ENCODE assay signal across 36 cellular contexts in the genomic region with DNA sequence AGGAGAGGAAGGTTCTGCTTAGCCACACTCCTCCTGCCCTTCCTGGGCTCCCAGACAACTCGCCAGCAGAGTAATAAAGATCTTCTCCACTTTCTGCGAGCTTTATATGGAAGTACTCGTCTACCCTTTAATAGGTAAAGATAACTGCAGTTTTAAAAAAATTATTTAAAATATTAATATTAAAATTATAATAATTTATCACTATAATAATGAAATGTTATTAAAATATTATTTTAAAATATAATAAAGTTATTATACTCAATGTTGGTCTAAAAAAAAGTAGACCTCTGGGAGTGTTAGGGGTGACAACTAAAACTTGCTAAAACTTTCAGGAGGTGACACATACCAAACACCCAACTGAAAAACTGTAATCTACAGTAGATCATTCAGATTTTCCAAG.
DNase-seq lines count a peak whose midpoint lies in the region; ATAC-seq, FAIRE-seq and TF ChIP-seq lines count a peak whose summit lies in the region.
"Had no signal": no experiment of that assay in that cellular context is flagged by ENCODE, and none has a peak within 500 bp of the region (broad histone marks: within the 10 kb centered on the region; RNA-seq: fewer than 3 reads in every experiment).

No MANE protein-coding gene starts in this region.

- TF ChIP-seq CTCF in WTC11 (IDR thresholded peaks at IDR 0.05), result no peak
- no peak for TF ChIP-seq CTCF in H1 (IDR thresholded peaks at IDR 0.05; ENCODE audit: control extremely low read depth in 1 of 3, insufficient read depth in 1 of 3, low read depth in 1 of 3, low read length in 3 of 3)
- TF ChIP-seq CTCF in PC-9 (conservative IDR thresholded peaks at IDR 0.05), result no peak

- H3K4me1 ChIP-seq in H1 (replicated peaks in 1 of 4; ENCODE audit: control insufficient read depth in 3 of 4, insufficient read depth in 4 of 4, low read length in 3 of 4) (peaks cover 0 to 16% (median 10%) of the 10 kb centered on the region in 4 experiments; a peak in 5 of 7 replicates), PC-9 (replicated peaks; ENCODE audit: insufficient read depth) (no peaks in the 10 kb centered on the region)
- H3K4me1 ChIP-seq: A549; BE2C; BLaER1; BLaER1 treated with 17β-estradiol and CSF1 and Interleukin-3, amounts not matched to agents 10 nM and 100 nM; Caco-2 had no signal

- no peak overlapping the region for H2AK5ac ChIP-seq in H1 (ENCODE audit: low read depth, low read length)

- H2BK120ac ChIP-seq in H1 (replicated peaks; ENCODE audit: low read depth, low read length), result no peak overlapping the region

- H3K27me3 ChIP-seq in H1 (replicated peaks in 1 of 4; ENCODE audit: control insufficient read depth in 3 of 4, extremely low read depth in 1 of 4, insufficient read depth in 3 of 4, low read length in 3 of 4) (0 out of 7 replicates have a peak, but pooled peaks cover 0 to 2% (median 0%) of the 10 kb centered on the region in 4 experiments), PC-9 (ENCODE audit: insufficient read depth, low read depth) (no peaks in the 10 kb centered on the region)
- H3K27me3 ChIP-seq: BE2C; BLaER1; BLaER1 treated with 17β-estradiol and CSF1 and Interleukin-3, amounts not matched to agents 10 nM and 100 nM had no signal

- TF ChIP-seq EP300 in H1 (IDR thresholded peaks at IDR 0.05; ENCODE audit: borderline replicate concordance in 1 of 2, low read depth in 2 of 2, low read length in 2 of 2), result no peak

- 88% methylated on average over 3 of the region's 3 CpGs; no CpG with 5 or more reads in 1 of the 2 experiments for WGBS in H1 (ENCODE audit: extremely low coverage in 1 of 2, insufficient coverage in 1 of 2, insufficient read length in 1 of 2, insufficient replicate concordance in 2 of 2, low coverage in 1 of 2, low lambda C conversion rate in 2 of 2, missing lambda C conversion rate in 1 of 2), 2 experiments

- no peaks in the 10 kb centered on the region for H3K9me3 Mint-ChIP-seq in WTC11
- H3K9me3 Mint-ChIP-seq: CD14-positive monocyte; CD4-positive, alpha-beta memory T cell; CD4-positive, alpha-beta T cell; CD8-positive, alpha-beta T cell had no signal

- H3K9ac ChIP-seq in H1 (replicated peaks in 1 of 4; ENCODE audit: extremely low read depth in 1 of 4, low read depth in 3 of 4, low read length in 3 of 4), result no peak overlapping the region; a peak in 1 of 7 replicates
- H3K9ac ChIP-seq: BLaER1; BLaER1 treated with 17β-estradiol and CSF1 and Interleukin-3, amounts not matched to agents 10 nM and 100 nM had no signal

- no peaks in the 10 kb centered on the region for H3K9me2 ChIP-seq in PC-9 (ENCODE audit: insufficient read depth)

- H3K36me3 ChIP-seq in H1 (ENCODE audit: control insufficient read depth in 2 of 4, insufficient read depth in 4 of 4, low read length in 3 of 4) (no peaks in the 10 kb centered on the region), PC-9 (ENCODE audit: low read depth) (no peaks in the 10 kb centered on the region)
- H3K36me3 ChIP-seq: BE2C; BLaER1; BLaER1 treated with 17β-estradiol and CSF1 and Interleukin-3, amounts not matched to agents 10 nM and 100 nM had no signal

- no peaks in the 10 kb centered on the region for H3K79me2 ChIP-seq in H1 (ENCODE audit: control insufficient read depth in 1 of 2, insufficient read depth in 2 of 2, low read length in 2 of 2)
- H3K79me2 ChIP-seq in PC-9 (ENCODE audit: low read depth), result no peaks in the 10 kb centered on the region

- H3K27ac ChIP-seq in H1 (ENCODE audit: low read depth, low read length), result no peak overlapping the region
- H3K27ac ChIP-seq in PC-9, result no peak overlapping the region
- H3K27ac ChIP-seq: 22Rv1; A549; BLaER1; BLaER1 treated with 17β-estradiol and CSF1 and Interleukin-3, amounts not matched to agents 10 nM and 100 nM; C4-2B had no signal

- 0 out of 2 replicates have a peak overlapping the region, but pooled peaks have one; percentile 27 for H2BK20ac ChIP-seq in H1 (ENCODE audit: low read length)

- H4K20me1 ChIP-seq in H1 (replicated peaks in 1 of 2; ENCODE audit: control insufficient read depth in 1 of 2, insufficient read depth in 2 of 2, low read length in 2 of 2), result no peaks in the 10 kb centered on the region
- no peaks in the 10 kb centered on the region for H4K20me1 ChIP-seq in PC-9 (ENCODE audit: insufficient read depth)
- H4K20me1 ChIP-seq: BLaER1; BLaER1 treated with 17β-estradiol and CSF1 and Interleukin-3, amounts not matched to agents 10 nM and 100 nM had no signal

- H3K18ac ChIP-seq in H1 (ENCODE audit: extremely low read depth, low read length), result no peak overlapping the region

- no peak overlapping the region for H3K14ac ChIP-seq in H1 (ENCODE audit: insufficient read length)

- no peak for TF ChIP-seq POLR2A in H1 (IDR thresholded peaks at IDR 0.05; ENCODE audit: control extremely low read depth in 1 of 2, low read depth in 2 of 2, low read length in 2 of 2)

- no peaks in the 10 kb centered on the region for H3K23me2 ChIP-seq in H1 (ENCODE audit: low read depth, low read length)

- H3K9me3 ChIP-seq in H1 (ENCODE audit: insufficient read depth in 2 of 2, low read depth in 1 of 2, low read length in 1 of 2), result no peaks in the 10 kb centered on the region
- no peaks in the 10 kb centered on the region for H3K9me3 ChIP-seq in PC-9 (ENCODE audit: insufficient read depth, low read depth)
- H3K9me3 ChIP-seq: A549; BE2C; BLaER1; BLaER1 treated with 17β-estradiol and CSF1 and Interleukin-3, amounts not matched to agents 10 nM and 100 nM; Caco-2 had no signal

- H3K27me3 Mint-ChIP-seq in WTC11 (ENCODE audit: low read depth), result no peaks in the 10 kb centered on the region; the same call in 1 of the 2 replicates

- no TSS peak for BruUV-seq in PC-9 (replicated peaks; lab: Mats Ljungman, UMichigan)

- no peak overlapping the region for H2BK5ac ChIP-seq in H1 (ENCODE audit: low read depth, low read length)

- H3K79me1 ChIP-seq in H1 (ENCODE audit: low read depth, low read length), result no peaks in the 10 kb centered on the region

- H3K4ac ChIP-seq in H1 (replicated peaks; ENCODE audit: insufficient read length, low read depth, low read length), result no peak overlapping the region

- H2BK15ac ChIP-seq in H1 (ENCODE audit: low read length), result no peak overlapping the region

- H3K4me3 ChIP-seq in H1 (ENCODE audit: extremely low read depth in 1 of 4, insufficient read depth in 2 of 4, low read depth in 3 of 4, low read length in 4 of 4) (no peak overlapping the region), PC-9 (no peak overlapping the region)
- H3K4me3 ChIP-seq: A549; BLaER1; BLaER1 treated with 17β-estradiol and CSF1 and Interleukin-3, amounts not matched to agents 10 nM and 100 nM had no signal

- CTCF ChIA-PET in WTC11 (lab: Charles Lee), result no interaction called here
- CTCF ChIA-PET in H1 (lab: Charles Lee; ENCODE audit: partially characterized antibody), result no interaction called here
- CTCF ChIA-PET in PC-9 (lab: Charles Lee), result no interaction called here

- FAIRE-seq in H1 (lab: Jason Lieb, UNC) (no peak), endometrium (lab: Jason Lieb, UNC) (peak; percentile 63), frontal cortex (lab: Jason Lieb, UNC) (peak; percentile 69)
- FAIRE-seq: A204.1, A549, D721Med had no signal

- H3K56ac ChIP-seq in H1 (replicated peaks; ENCODE audit: insufficient read length, low read depth, low read length), result no peak overlapping the region

- H4K8ac ChIP-seq in H1 (ENCODE audit: extremely low read depth, insufficient read depth, low read length), result no peak overlapping the region

- H4K5ac ChIP-seq in H1 (ENCODE audit: insufficient read length, low read depth, low read length), result no peak overlapping the region

- H3K4me1 Mint-ChIP-seq in WTC11, result peaks cover 43% of the 10 kb centered on the region
- H3K4me1 Mint-ChIP-seq: B cell; CD14-positive monocyte; CD4-positive, alpha-beta memory T cell; CD4-positive, CD25-positive, alpha-beta regulatory T cell; CD8-positive, alpha-beta memory T cell had no signal

- no peak overlapping the region for H3K23ac ChIP-seq in H1 (ENCODE audit: insufficient read length)

- H3K36me3 Mint-ChIP-seq in WTC11, result no peaks in the 10 kb centered on the region
- H3K36me3 Mint-ChIP-seq: CD14-positive monocyte; CD4-positive, alpha-beta memory T cell; CD4-positive, CD25-positive, alpha-beta regulatory T cell; CD8-positive, alpha-beta memory T cell; CD8-positive, alpha-beta T cell had no signal

- H3F3A ChIP-seq in PC-9 (ENCODE audit: insufficient read depth, low read depth), result no peaks in the 10 kb centered on the region

- ATAC-seq in WTC11 (no peak), HG02623 (IDR thresholded peaks at IDR 0.05; ENCODE audit: unreplicated experiment) (no peak)
- ATAC-seq: A549; CD8-positive, alpha-beta T cell had no signal

- H4K91ac ChIP-seq in H1 (replicated peaks; ENCODE audit: insufficient read length, low read length), result peak overlapping the region; percentile 44

- H3K4me2 ChIP-seq in H1 (ENCODE audit: insufficient read depth in 1 of 2, low read depth in 2 of 2, low read length in 2 of 2), result no peak overlapping the region
- no peak overlapping the region for H3K4me2 ChIP-seq in PC-9
- H3K4me2 ChIP-seq: A549; BLaER1; BLaER1 treated with 17β-estradiol and CSF1 and Interleukin-3, amounts not matched to agents 10 nM and 100 nM had no signal

- H2AFZ ChIP-seq in H1 (ENCODE audit: low read length), result no peak overlapping the region
- H2AFZ ChIP-seq in PC-9, result no peak overlapping the region

- no peak overlapping the region for H3K4me3 Mint-ChIP-seq in WTC11
- H3K4me3 Mint-ChIP-seq: B cell; CD14-positive monocyte; CD4-positive, alpha-beta memory T cell; CD4-positive, alpha-beta T cell; CD4-positive, CD25-positive, alpha-beta regulatory T cell; CD8-positive, alpha-beta memory T cell; CD8-positive, alpha-beta T cell had no signal

- intact Hi-C loops in head of caudate nucleus (cut with DNase I) (no loop called here), PC-9 (cut with micrococcal nuclease; ENCODE audit: unreplicated experiment) (no loop called here)

- TF ChIP-seq RAD21 in H1 (IDR thresholded peaks at IDR 0.05 in 1 of 2, conservative IDR thresholded peaks at IDR 0.05 in 1 of 2; ENCODE audit: low read depth in 2 of 2, low read length in 2 of 2), result no peak

- POLR2A ChIA-PET in WTC11 (lab: Charles Lee), result no interaction called here
- POLR2A ChIA-PET in H1 (lab: Charles Lee; ENCODE audit: partially characterized antibody), result no interaction called here
- POLR2A ChIA-PET in PC-9 (lab: Charles Lee; ENCODE audit: unreplicated experiment), result interaction anchor here (0.7 kb wide), 1 partner anchor 279 kb away, joined by 6 read pairs; no protein-coding TSS in a partner anchor

- H2BK12ac ChIP-seq in H1 (ENCODE audit: low read depth, low read length), result no peak overlapping the region

- H3K27ac Mint-ChIP-seq in WTC11, result no peak overlapping the region
- H3K27ac Mint-ChIP-seq: B cell; CD14-positive monocyte; CD4-positive, alpha-beta memory T cell; CD4-positive, alpha-beta T cell; CD4-positive, CD25-positive, alpha-beta regulatory T cell; CD8-positive, alpha-beta memory T cell; CD8-positive, alpha-beta T cell had no signal

- no peak for DNase-seq in WTC11 (ENCODE audit: low spot score)
- no peak for DNase-seq in H1 (ENCODE audit: low read depth in 1 of 2, low spot score in 2 of 2)
- no peak for DNase-seq in frontal cortex (ENCODE audit: low spot score in 2 of 2)
- no peak for DNase-seq in head of caudate nucleus
- DNase-seq in iPS-NIHi7 (ENCODE audit: extremely low spot score), result no peak
- DNase-seq in PC-9, result no peak
- DNase-seq: 8988T; ACHN; AML-193; BE2C; C1 segment of cervical spinal cord; Caco-2; Calu3; CD4-positive, alpha-beta memory T cell; CD4-positive, alpha-beta T cell; CD4-positive, CD25-positive, alpha-beta regulatory T cell; CD8-positive, alpha-beta memory T cell; CD8-positive, alpha-beta T cell; COR-L47; DMS 273 treated with DMSO at 0.1 percent for 48 hours; DMS53; DMS79; DMS79 treated with DMSO at 0.1 percent for 48 hours; DND-41; EL had no signal
